In the genomic region with DNA sequence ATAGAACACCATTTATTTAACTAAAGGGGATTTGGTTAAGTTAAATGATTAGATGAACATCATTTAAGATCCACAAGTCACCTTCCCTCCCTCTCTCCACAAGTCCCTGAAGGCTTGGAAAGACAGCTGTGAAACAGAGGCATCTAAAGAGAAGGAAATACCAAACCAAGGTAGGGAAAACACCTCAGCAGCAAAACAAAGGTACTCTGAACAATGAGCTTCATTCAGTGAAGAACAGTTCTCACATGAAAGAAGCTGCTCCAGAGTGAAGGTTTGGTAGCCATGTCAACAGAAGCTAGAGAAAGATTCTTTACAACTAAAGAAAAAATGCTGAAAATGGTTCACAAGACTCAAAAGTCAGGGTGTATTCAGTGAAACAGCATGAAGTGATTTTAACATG, we compare ENCODE assay signal across 2 cellular contexts.
TF ChIP-seq lines count a peak whose summit lies in the region.

No MANE protein-coding gene starts in this region.

TF ChIP-seq in GM12891, 5 proteins besides CTCF, POLR2A, EP300 and RAD21:
- TF ChIP-seq SPI1 (IDR thresholded peaks at IDR 0.05; ENCODE audit: low read depth, low read length), result no peak
- no peak for TF ChIP-seq POU2F2 (IDR thresholded peaks at IDR 0.05; ENCODE audit: low read depth, low read length)
- TF ChIP-seq PAX5 (IDR thresholded peaks at IDR 0.05; ENCODE audit: insufficient read depth, low read length, severe bottlenecking), result no peak
- no peak for TF ChIP-seq POLR2AphosphoS5 (IDR thresholded peaks at IDR 0.05; ENCODE audit: low read depth, low read length)
- TF ChIP-seq TAF1 (IDR thresholded peaks at IDR 0.05; ENCODE audit: low read depth, low read length), result no peak

TF ChIP-seq in H1, 55 proteins besides CTCF, POLR2A, EP300 and RAD21:
- TF ChIP-seq BACH1 (IDR thresholded peaks at IDR 0.05; ENCODE audit: low read length), result no peak
- peak; percentile 39; the same call in 1 of the 2 replicates for TF ChIP-seq YY1 (IDR thresholded peaks at IDR 0.05; ENCODE audit: low read depth, low read length)
- TF ChIP-seq BCL11A (IDR thresholded peaks at IDR 0.05; ENCODE audit: low read depth in 2 of 2, low read length in 2 of 2), result no peak
- no peak for TF ChIP-seq E2F6 (IDR thresholded peaks at IDR 0.05)
- TF ChIP-seq GABPA (IDR thresholded peaks at IDR 0.05; ENCODE audit: borderline replicate concordance, insufficient read depth, low read length), result no peak
- TF ChIP-seq KDM1A (IDR thresholded peaks at IDR 0.05; ENCODE audit: borderline replicate concordance, low read length), result no peak
